Comparison of ENCODE assay signal across 14 cellular contexts in the genomic region with DNA sequence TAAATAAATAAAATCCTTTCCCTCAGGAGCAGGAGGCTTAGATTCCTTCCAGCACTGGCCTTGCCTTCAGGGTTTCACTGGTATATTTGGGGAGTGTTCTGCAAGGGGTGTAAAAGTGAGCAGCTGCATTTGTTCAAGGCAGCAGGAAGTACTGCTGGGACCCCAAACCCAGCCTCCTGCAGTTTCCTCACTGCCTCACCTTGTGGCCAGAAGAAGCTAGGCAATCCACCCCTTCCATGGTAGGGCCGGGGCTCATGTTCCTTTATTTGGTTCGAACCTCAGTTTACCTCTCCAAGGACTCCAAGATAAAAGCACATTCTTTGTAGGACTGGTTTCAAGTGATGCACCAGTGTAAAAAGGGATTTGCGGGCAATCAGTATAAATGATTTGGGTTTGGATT. TPM values are rescaled to one million over a fixed set of nuclear protein-coding genes. Genes with fewer than 3 reads are reported as not detected.
DNase-seq lines count a peak whose midpoint lies in the region; ATAC-seq and TF ChIP-seq lines count a peak whose summit lies in the region.
"Had no signal": no experiment of that assay in that cellular context is flagged by ENCODE, and none has a peak within 500 bp of the region (broad histone marks: within the 10 kb centered on the region; RNA-seq: fewer than 3 reads in every experiment).

No MANE protein-coding gene starts in this region.

- no peak overlapping the region for H3K18ac ChIP-seq in mesendoderm (ENCODE audit: low read length)

- TF ChIP-seq CTCF in right atrium auricular region (IDR thresholded peaks at IDR 0.05) (no peak), heart right ventricle (IDR thresholded peaks at IDR 0.05) (no peak), Peyer's patch (IDR thresholded peaks at IDR 0.05) (no peak)

- in situ Hi-C loops in HAP-1 (cut with MboI; ENCODE audit: low sequenced_read_pairs), result no loop called here

- no peak overlapping the region for H3K56ac ChIP-seq in mesendoderm (ENCODE audit: low read length)

- no peak overlapping the region for H4K5ac ChIP-seq in mesendoderm (ENCODE audit: low read length)

- no peak for ATAC-seq in heart right ventricle
- no peak for ATAC-seq in activated T-helper 17 cell treated with anti-CD3 and anti-CD28 coated beads, Interleukin-2, amount 50 U/mL, for 72 hours (replicated peaks)
- ATAC-seq: left cardiac atrium, pancreas had no signal

- H3K4me3 Mint-ChIP-seq in activated T-helper 17 cell treated with anti-CD3 and anti-CD28 coated beads, Interleukin-2, amount 50 U/mL, for 72 hours, result peak overlapping the region; percentile 94

- H3K27ac ChIP-seq in right atrium auricular region (peak overlapping the region; percentile 89 to 94), heart right ventricle (peak overlapping the region in 5 of 10 donors; percentile 88 to 99 (median 92)), mesendoderm (ENCODE audit: low read depth, low read length) (no peak overlapping the region), Peyer's patch (no peak overlapping the region)

- H2BK5ac ChIP-seq in mesendoderm (ENCODE audit: low read length), result no peak overlapping the region

- no peak overlapping the region for H3K4ac ChIP-seq in mesendoderm (ENCODE audit: low read depth, low read length)

- H3K23ac ChIP-seq in mesendoderm (ENCODE audit: low read length), result no peak overlapping the region

- H4K8ac ChIP-seq in mesendoderm (ENCODE audit: low read depth, low read length), result no peak overlapping the region

- H2BK15ac ChIP-seq in mesendoderm (replicated peaks; ENCODE audit: low read depth), result no peak overlapping the region

- H3K9ac ChIP-seq in mesendoderm (ENCODE audit: low read length), result no peak overlapping the region

- H3K27me3 ChIP-seq in right atrium auricular region (no peaks in the 10 kb centered on the region), heart right ventricle (no peaks in the 10 kb centered on the region), mesendoderm (ENCODE audit: insufficient read depth, low read length, poor library complexity) (no peaks in the 10 kb centered on the region), Peyer's patch (no peaks in the 10 kb centered on the region), HAP-1 (ENCODE audit: low read depth) (no peaks in the 10 kb centered on the region; the same call in 1 of the 2 replicates)
- H3K27me3 ChIP-seq: pancreas had no signal

- no peaks in the 10 kb centered on the region for H3K36me3 Mint-ChIP-seq in activated T-helper 17 cell treated with anti-CD3 and anti-CD28 coated beads, Interleukin-2, amount 50 U/mL, for 72 hours (ENCODE audit: low read depth)

- no peak overlapping the region for H3K4me2 ChIP-seq in mesendoderm (ENCODE audit: low read length)

- no peak overlapping the region for H2BK120ac ChIP-seq in mesendoderm (ENCODE audit: low read depth, low read length)

- H3K27ac Mint-ChIP-seq in activated T-helper 17 cell treated with anti-CD3 and anti-CD28 coated beads, Interleukin-2, amount 50 U/mL, for 72 hours, result peak overlapping the region; percentile 96

- 96% methylated on average over 3 of the region's 3 CpGs for WGBS in heart right ventricle, 2 donors
- WGBS in mesendoderm (ENCODE audit: extremely low coverage, insufficient coverage, low lambda C conversion rate), result no CpG with 5 or more reads among the region's 3 CpGs

- H2AK5ac ChIP-seq in mesendoderm (ENCODE audit: low read length), result no peak overlapping the region

- TF ChIP-seq POLR2A in Peyer's patch (IDR thresholded peaks at IDR 0.05), result no peak

- H3K4me3 ChIP-seq in right atrium auricular region (no peak overlapping the region), heart right ventricle (no peak overlapping the region), mesendoderm (ENCODE audit: low read length) (no peak overlapping the region), Peyer's patch (no peak overlapping the region), HAP-1 (no peak overlapping the region)

- peaks cover 0 to 11% of the 10 kb centered on the region in 2 donors for H3K4me1 ChIP-seq in right atrium auricular region
- peaks cover 0 to 35% (median 9%) of the 10 kb centered on the region in 9 donors for H3K4me1 ChIP-seq in heart right ventricle
- no peaks in the 10 kb centered on the region for H3K4me1 ChIP-seq in mesendoderm (ENCODE audit: control insufficient read depth, low read depth, low read length)
- no peaks in the 10 kb centered on the region for H3K4me1 ChIP-seq in Peyer's patch
- peaks cover 13% of the 10 kb centered on the region for H3K4me1 ChIP-seq in HAP-1

- H3K27me3 Mint-ChIP-seq in activated T-helper 17 cell treated with anti-CD3 and anti-CD28 coated beads, Interleukin-2, amount 50 U/mL, for 72 hours, result no peaks in the 10 kb centered on the region

- no peak for DNase-seq in right atrium auricular region (ENCODE audit: low spot score)
- DNase-seq in heart right ventricle, result no peak
- DNase-seq in mesendoderm, result peak; percentile 35
- no peak for DNase-seq in stimulated activated CD4-positive, alpha-beta T cell treated with anti-CD3 and anti-CD28 coated beads, Interleukin-2, amount 100 ng/mL, for 48 hours
- DNase-seq in Peyer's patch, result no peak
- DNase-seq in HAP-1 (ENCODE audit: low spot score in 2 of 2), result no peak
- DNase-seq in MV-4-11 (lab: John Stamatoyannopoulos, UW), result no peak
- DNase-seq: foreskin fibroblast; GDM1; left cardiac atrium; stimulated activated CD4-positive, alpha-beta T cell treated with anti-CD3 and anti-CD28 coated beads, Interleukin-4, amount 100 ng/mL, for 4 hours had no signal

- H3K36me3 ChIP-seq in right atrium auricular region (no peaks in the 10 kb centered on the region), heart right ventricle (no peaks in the 10 kb centered on the region), mesendoderm (ENCODE audit: control insufficient read depth, insufficient read depth, low read length) (no peaks in the 10 kb centered on the region), Peyer's patch (no peaks in the 10 kb centered on the region), HAP-1 (replicated peaks) (no peaks in the 10 kb centered on the region)
- H3K36me3 ChIP-seq: pancreas had no signal

- peaks cover 15% of the 10 kb centered on the region for H3K4me1 Mint-ChIP-seq in activated T-helper 17 cell treated with anti-CD3 and anti-CD28 coated beads, Interleukin-2, amount 50 U/mL, for 72 hours

- no peaks in the 10 kb centered on the region for H3K9me3 ChIP-seq in right atrium auricular region
- H3K9me3 ChIP-seq in heart right ventricle, result no peaks in the 10 kb centered on the region
- no peaks in the 10 kb centered on the region for H3K9me3 ChIP-seq in Peyer's patch
- H3K9me3 ChIP-seq in HAP-1, result no peaks in the 10 kb centered on the region
- H3K9me3 ChIP-seq: pancreas had no signal

- no peaks in the 10 kb centered on the region for H3K79me2 ChIP-seq in mesendoderm (ENCODE audit: control insufficient read depth, insufficient read depth, low read length)

- intact Hi-C loops in heart right ventricle (cut with DNase I), result loop anchor here in 5 of 10 donors (5.0 to 10.0 kb wide), 3 partner anchors 164 to 196 kb away; a partner anchor contains a TSS

- H3K79me1 ChIP-seq in mesendoderm (ENCODE audit: low read length), result no peaks in the 10 kb centered on the region

- no peaks in the 10 kb centered on the region for H3K9me3 Mint-ChIP-seq in activated T-helper 17 cell treated with anti-CD3 and anti-CD28 coated beads, Interleukin-2, amount 50 U/mL, for 72 hours

RNA-seq across cellular contexts. Expression of a gene that starts 21.0 kb away (rescaled TPM):
- total RNA-seq in right atrium auricular region (not detected), heart right ventricle (not detected), Peyer's patch (not detected)
- polyA plus RNA-seq in heart right ventricle, result not detected
- total RNA-seq in activated T-helper 17 cell treated with anti-CD3 and anti-CD28 coated beads, Interleukin-2, amount 50 U/mL, for 72 hours, result 1 to 10 TPM in 1 of 2 donors, not detected in 1; 2.7 TPM
- not detected for polyA plus RNA-seq in mesendoderm (2013, experiment 1 of 2)
- polyA plus RNA-seq in mesendoderm (2013, experiment 2 of 2), result not detected
- total RNA-seq: chondrocyte, left cardiac atrium had no signal

Comparison
In these comparisons a context has a peak if more than half of its experiments do, and no peak if none do; other contexts are left out.
1. H3K27ac ChIP-seq: peak in right atrium auricular region (2 of 2); none in mesendoderm (single experiment) and Peyer's patch (0 of 4).